9 cellular contexts compared by ENCODE assay signal in the genomic region with DNA sequence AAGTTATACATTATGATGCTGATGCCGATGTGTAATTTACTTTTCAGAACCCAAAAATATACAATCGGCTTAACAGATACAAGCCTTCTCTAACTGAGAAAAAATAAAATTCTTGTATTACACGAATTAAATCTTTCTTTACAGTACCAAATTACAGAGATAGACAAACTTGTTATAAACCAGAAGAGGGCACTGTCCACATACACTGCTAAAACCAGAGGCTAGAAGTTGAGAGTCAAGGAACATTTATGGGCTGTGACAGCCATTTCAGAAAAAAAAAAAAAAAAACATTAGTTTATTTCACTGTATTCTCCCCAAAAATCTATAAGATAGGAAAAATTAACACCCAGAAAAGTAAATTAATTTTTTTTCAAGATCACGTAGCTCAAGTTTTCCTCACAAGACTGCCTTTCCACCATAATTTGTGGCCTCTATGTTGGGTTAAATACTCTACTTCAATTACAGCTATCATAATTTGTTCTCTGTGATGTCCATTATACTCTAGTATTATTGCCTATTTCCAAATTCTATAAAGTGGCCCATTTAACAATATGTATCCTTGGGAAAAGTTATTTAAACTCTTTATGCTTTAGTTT. TPM values are rescaled to one million over a fixed set of nuclear protein-coding genes. Genes with fewer than 3 reads are reported as not detected.
DNase-seq lines count a peak whose midpoint lies in the region; ATAC-seq, FAIRE-seq and TF ChIP-seq lines count a peak whose summit lies in the region.
"Had no signal": no experiment of that assay in that cellular context is flagged by ENCODE, and none has a peak within 500 bp of the region (broad histone marks: within the 10 kb centered on the region; RNA-seq: fewer than 3 reads in every experiment).

No MANE protein-coding gene starts in this region.

- no peak overlapping the region for H3K4me2 ChIP-seq in OCI-LY1 (ENCODE audit: low read length)
- H3K4me2 ChIP-seq: BLaER1 had no signal

- no peaks in the 10 kb centered on the region for H3K4me1 ChIP-seq in OCI-LY1 (ENCODE audit: insufficient read depth, low read length, severe bottlenecking)
- peaks cover 8 to 18% of the 10 kb centered on the region in 2 donors for H3K4me1 ChIP-seq in mucosa of rectum (ENCODE audit: control insufficient read depth in 2 of 2, insufficient read depth in 2 of 2, low read length in 2 of 2)
- H3K4me1 ChIP-seq: BLaER1 had no signal

- H2AFZ ChIP-seq in OCI-LY1 (ENCODE audit: low read length) = no peak overlapping the region

- H3K9me3 ChIP-seq in OCI-LY1 (ENCODE audit: low read length) = no peaks in the 10 kb centered on the region
- H3K9me3 ChIP-seq in mucosa of rectum (ENCODE audit: control insufficient read depth in 2 of 2, low read length in 2 of 2) = no peaks in the 10 kb centered on the region
- H3K9me3 ChIP-seq: BLaER1 had no signal

- H3K4me3 ChIP-seq in OCI-LY1 (ENCODE audit: low read depth, low read length, poor library complexity, severe bottlenecking) = no peak overlapping the region
- no peak overlapping the region for H3K4me3 ChIP-seq in mucosa of rectum (ENCODE audit: low read length in 2 of 2)
- H3K4me3 ChIP-seq: BLaER1 had no signal

- TF ChIP-seq CTCF in OCI-LY1 (IDR thresholded peaks at IDR 0.05; ENCODE audit: low read length) = peak; percentile 58

- H3K27me3 ChIP-seq in OCI-LY1 (ENCODE audit: insufficient read depth, low read length) (no peaks in the 10 kb centered on the region), mucosa of rectum (ENCODE audit: control insufficient read depth in 2 of 2, insufficient read depth in 2 of 2, low read length in 2 of 2) (no peaks in the 10 kb centered on the region)
- H3K27me3 ChIP-seq: BLaER1 had no signal

- no peaks in the 10 kb centered on the region for H3F3A ChIP-seq in OCI-LY1 (ENCODE audit: insufficient read depth, low read length)

- no peaks in the 10 kb centered on the region for H3K9me2 ChIP-seq in OCI-LY1 (ENCODE audit: low read depth, low read length)

- H3K79me2 ChIP-seq in OCI-LY1 (ENCODE audit: insufficient read depth, low read length) = no peaks in the 10 kb centered on the region

- H3K9ac ChIP-seq in OCI-LY1 (ENCODE audit: low read length) = no peak overlapping the region
- peak overlapping the region in 1 of 2 donors; percentile 67 for H3K9ac ChIP-seq in mucosa of rectum (ENCODE audit: low read depth in 1 of 2, low read length in 2 of 2)
- H3K9ac ChIP-seq: BLaER1 had no signal

- ATAC-seq in HG02885 (IDR thresholded peaks at IDR 0.05; ENCODE audit: poor library complexity, unreplicated experiment) = peak; percentile 73

- DNase-seq in DMS153 treated with DMSO at 0.1 percent for 48 hours (lab: John Stamatoyannopoulos, UW; ENCODE audit: unreplicated experiment) = peak; percentile 43
- no peak for DNase-seq in DMS153 (lab: John Stamatoyannopoulos, UW)
- DNase-seq in KG1 (lab: John Stamatoyannopoulos, UW) = no peak
- DNase-seq in SK-N-DZ (ENCODE audit: low spot score) = no peak

- H3K36me3 ChIP-seq in OCI-LY1 (ENCODE audit: insufficient read depth, low read length) (no peaks in the 10 kb centered on the region), mucosa of rectum (ENCODE audit: control insufficient read depth in 2 of 2, insufficient read depth in 2 of 2, low read length in 2 of 2) (no peaks in the 10 kb centered on the region)
- H3K36me3 ChIP-seq: BLaER1 had no signal

- H3K27ac ChIP-seq in OCI-LY1 (ENCODE audit: low read depth, low read length, poor library complexity, severe bottlenecking) = no peak overlapping the region
- H3K27ac ChIP-seq in mucosa of rectum (ENCODE audit: low read depth in 2 of 2, low read length in 2 of 2) = peak overlapping the region; percentile 68 to 88
- H3K27ac ChIP-seq: BLaER1 had no signal

- H4K20me1 ChIP-seq in OCI-LY1 (ENCODE audit: insufficient read depth, low read length) = no peaks in the 10 kb centered on the region
- H4K20me1 ChIP-seq: BLaER1 had no signal

- peak; percentile 93 for FAIRE-seq in endometrium (lab: Jason Lieb, UNC)

RNA-seq across cellular contexts. Expression of gene EREG, which starts 12.0 kb away (rescaled TPM):
- not detected in 2 replicates for polyA plus RNA-seq in SK-N-DZ (2014; cell fraction: cytosol; rRNA removed)
- not detected in 2 replicates for polyA plus RNA-seq in SK-N-DZ (2014; cell fraction: nucleus; rRNA removed)
